10 cellular contexts compared by ENCODE assay signal in genomic region chr6:52993461-52993860, GRCh38. TPM values are rescaled to one million over a fixed set of nuclear protein-coding genes. Genes with fewer than 3 reads are reported as not detected.
DNase-seq lines count a peak whose midpoint lies in the region; ATAC-seq and TF ChIP-seq lines count a peak whose summit lies in the region.
"Had no signal": no experiment of that assay in that cellular context is flagged by ENCODE, and none has a peak within 500 bp of the region (broad histone marks: within the 10 kb centered on the region; RNA-seq: fewer than 3 reads in every experiment).

No MANE protein-coding gene starts in this region.

- H3K27ac ChIP-seq in CD8-positive, alpha-beta T cell (ENCODE audit: low read depth, low read length) = no peak overlapping the region
- H3K27ac ChIP-seq in Peyer's patch (peak overlapping the region; percentile 6 to 94 (median 81)), neuronal stem cell (replicated peaks; ENCODE audit: low read length) (no peak overlapping the region)

- H4K91ac ChIP-seq in neuronal stem cell (ENCODE audit: low read depth, low read length, poor library complexity) = no peak overlapping the region

- no peak overlapping the region for H2BK12ac ChIP-seq in neuronal stem cell (ENCODE audit: low read length)

- H3K4me3 Mint-ChIP-seq in CD8-positive, alpha-beta T cell = peak overlapping the region; percentile 30

- no peak overlapping the region for H3K4me2 ChIP-seq in neuronal stem cell (ENCODE audit: insufficient read depth, low read length, poor library complexity, severe bottlenecking)

- H3K4me1 ChIP-seq in CD8-positive, alpha-beta T cell (ENCODE audit: insufficient read depth, low read length) = peaks cover 6% of the 10 kb centered on the region
- H3K4me1 ChIP-seq in Peyer's patch (peaks cover 0 to 18% (median 0%) of the 10 kb centered on the region in 4 donors), neuronal stem cell (ENCODE audit: control insufficient read depth in 2 of 2, insufficient read depth in 1 of 2, low read depth in 1 of 2, low read length in 2 of 2) (no peaks in the 10 kb centered on the region)

- no peaks in the 10 kb centered on the region for H3K36me3 ChIP-seq in CD8-positive, alpha-beta T cell (ENCODE audit: insufficient read depth, low read length)
- no peaks in the 10 kb centered on the region for H3K36me3 ChIP-seq in Peyer's patch
- peaks cover 3 to 39% of the 10 kb centered on the region in 2 donors for H3K36me3 ChIP-seq in neuronal stem cell (replicated peaks in 1 of 2; ENCODE audit: control insufficient read depth in 2 of 2, insufficient read depth in 2 of 2, low read length in 2 of 2)

- H3K4ac ChIP-seq in neuronal stem cell (ENCODE audit: low read length) = no peak overlapping the region

- no peaks in the 10 kb centered on the region for H3K27me3 ChIP-seq in CD8-positive, alpha-beta T cell (ENCODE audit: insufficient read depth, low read length)
- no peaks in the 10 kb centered on the region for H3K27me3 ChIP-seq in Peyer's patch
- no peaks in the 10 kb centered on the region for H3K27me3 ChIP-seq in neuronal stem cell (ENCODE audit: control insufficient read depth in 3 of 3, insufficient read depth in 3 of 3, low read depth in 1 of 3, low read length in 3 of 3)

- CTCF ChIA-PET in CD8-positive, alpha-beta T cell (lab: Charles Lee) = interaction anchor here (1.3 kb wide), 1 partner anchor 730 kb away, joined by 4 read pairs; no protein-coding TSS in a partner anchor

- ATAC-seq in CD8-positive, alpha-beta T cell = no peak
- ATAC-seq: activated CD4-positive, CD25-positive, alpha-beta regulatory T cell treated with anti-CD3 and anti-CD28 coated beads, Interleukin-2, amount 50 U/mL, for 24 hours had no signal

- intact Hi-C loops in CD8-positive, alpha-beta T cell (cut with DNase I, micrococcal nuclease) = loop anchor here (5.0 to 10.0 kb wide), 3 partner anchors 554 to 801 kb away; partner anchors contain the start of genes GCLC (in 1 of the 2) and LRRC1 (in 1 of the 2)

- no peak for TF ChIP-seq CTCF in CD8-positive, alpha-beta T cell (IDR thresholded peaks at IDR 0.05)
- TF ChIP-seq CTCF in Peyer's patch (IDR thresholded peaks at IDR 0.05) (no peak), epithelial cell of proximal tubule (conservative IDR thresholded peaks at IDR 0.05; ENCODE audit: low read depth, low read length) (no peak), GM13977 (IDR thresholded peaks at IDR 0.05; ENCODE audit: extremely low read depth, insufficient read depth, missing control alignments) (no peak)

- POLR2A ChIA-PET in CD8-positive, alpha-beta T cell (lab: Charles Lee) = interaction anchor here (2.7 kb wide), 1 partner anchor 10 kb away, joined by 11 read pairs; no protein-coding TSS in a partner anchor

- H2BK120ac ChIP-seq in neuronal stem cell (ENCODE audit: low read depth, low read length) = no peak overlapping the region

- H3K4me1 Mint-ChIP-seq in CD8-positive, alpha-beta T cell (ENCODE audit: low read depth) = peaks cover 22% of the 10 kb centered on the region

- no peak overlapping the region for H3K4me3 ChIP-seq in CD8-positive, alpha-beta T cell (ENCODE audit: low read depth, low read length)
- peak overlapping the region in 1 of 4 donors; percentile 65 for H3K4me3 ChIP-seq in Peyer's patch
- H3K4me3 ChIP-seq in epithelial cell of proximal tubule (ENCODE audit: low read depth, low read length) = peak overlapping the region; percentile 82
- H3K4me3 ChIP-seq in neuronal stem cell (ENCODE audit: low read length in 2 of 2) = peak overlapping the region in 1 of 2 donors; percentile 91

- H3K27ac Mint-ChIP-seq in CD8-positive, alpha-beta T cell = no peak overlapping the region

- H2AK5ac ChIP-seq in neuronal stem cell (ENCODE audit: low read depth, low read length) = no peak overlapping the region

- H3K9me3 ChIP-seq in CD8-positive, alpha-beta T cell (ENCODE audit: low read length) = no peaks in the 10 kb centered on the region
- H3K9me3 ChIP-seq in Peyer's patch (no peaks in the 10 kb centered on the region), neuronal stem cell (replicated peaks in 1 of 2; ENCODE audit: control insufficient read depth in 2 of 2, insufficient read depth in 1 of 2, low read depth in 1 of 2, low read length in 2 of 2) (no peaks in the 10 kb centered on the region)

- WGBS in neuronal stem cell (ENCODE audit: extremely low coverage in 2 of 2, insufficient read length in 2 of 2, insufficient replicate concordance in 1 of 2), 2 donors = no CpG with 5 or more reads among the region's 2 CpGs

- H3K23ac ChIP-seq in neuronal stem cell (ENCODE audit: low read depth, low read length, poor library complexity) = no peak overlapping the region

- in situ Hi-C loops in GM13977 (cut with MboI; ENCODE audit: low pct_unique_long_range_greater_than_20kb, low sequenced_read_pairs, unreplicated experiment) = loop anchor here (10.0 kb wide), 1 partner anchor 61 kb away; no protein-coding TSS in a partner anchor

- H2BK5ac ChIP-seq in neuronal stem cell (ENCODE audit: low read length) = no peak overlapping the region

- no peak overlapping the region for H4K8ac ChIP-seq in neuronal stem cell (ENCODE audit: low read depth, low read length)

- H3K18ac ChIP-seq in neuronal stem cell (ENCODE audit: low read length) = no peak overlapping the region

- no peak overlapping the region for H3K14ac ChIP-seq in neuronal stem cell (ENCODE audit: low read length)

- no peak for TF ChIP-seq POLR2A in Peyer's patch (IDR thresholded peaks at IDR 0.05)

- no peaks in the 10 kb centered on the region for H3K79me1 ChIP-seq in neuronal stem cell (ENCODE audit: low read depth, low read length)

- no peak for DNase-seq in CD8-positive, alpha-beta T cell
- DNase-seq in Peyer's patch (no peak), epithelial cell of proximal tubule (ENCODE audit: low read depth) (no peak), neuronal stem cell (ENCODE audit: low spot score) (no peak), GM13977 (ENCODE audit: low spot score) (no peak), iPS-NIHi11 (ENCODE audit: low spot score) (no peak), NCI-H1417 treated with DMSO at 0.1 percent for 48 hours (lab: John Stamatoyannopoulos, UW) (no peak), GOT3 (lab: John Stamatoyannopoulos, UW) (no peak)

- H3K9ac ChIP-seq in neuronal stem cell (ENCODE audit: low read depth, low read length, poor library complexity) = no peak overlapping the region

- no peaks in the 10 kb centered on the region for H3K9me3 Mint-ChIP-seq in CD8-positive, alpha-beta T cell

- no peak overlapping the region for H2BK15ac ChIP-seq in neuronal stem cell (ENCODE audit: low read length)

- peak overlapping the region; percentile 91 for H2AFZ ChIP-seq in neuronal stem cell (ENCODE audit: low read length)

- peaks cover 5% of the 10 kb centered on the region for H3K36me3 Mint-ChIP-seq in CD8-positive, alpha-beta T cell

- peaks cover 16% of the 10 kb centered on the region for H3K27me3 Mint-ChIP-seq in CD8-positive, alpha-beta T cell (ENCODE audit: low read depth)

RNA-seq across cellular contexts. Expression of gene GSTA4, which starts 1.6 kb away (rescaled TPM):
- total RNA-seq in CD8-positive, alpha-beta T cell = under 1 TPM in 1 of 2 experiments, not detected in 1; 0.92 TPM
- total RNA-seq in Peyer's patch (10 to 100 TPM; 13.9 to 17.9 (median 15.0) TPM), epithelial cell of proximal tubule (10.5 and 12.1 TPM in 2 replicates)
- polyA plus RNA-seq in neuronal stem cell (2013, experiment 1 of 2) = 55.7 TPM
- polyA plus RNA-seq in neuronal stem cell (2013, experiment 2 of 2) = 55.9 TPM
- total RNA-seq: HT1080 had no signal

Comparison
In these comparisons a context has a peak if more than half of its experiments do, and no peak if none do; other contexts are left out.
1. H3K27ac ChIP-seq: peak in Peyer's patch (4 of 4); none in CD8-positive, alpha-beta T cell (single experiment) and neuronal stem cell (single experiment).